19 cellular contexts compared by ENCODE assay signal in the genomic region with DNA sequence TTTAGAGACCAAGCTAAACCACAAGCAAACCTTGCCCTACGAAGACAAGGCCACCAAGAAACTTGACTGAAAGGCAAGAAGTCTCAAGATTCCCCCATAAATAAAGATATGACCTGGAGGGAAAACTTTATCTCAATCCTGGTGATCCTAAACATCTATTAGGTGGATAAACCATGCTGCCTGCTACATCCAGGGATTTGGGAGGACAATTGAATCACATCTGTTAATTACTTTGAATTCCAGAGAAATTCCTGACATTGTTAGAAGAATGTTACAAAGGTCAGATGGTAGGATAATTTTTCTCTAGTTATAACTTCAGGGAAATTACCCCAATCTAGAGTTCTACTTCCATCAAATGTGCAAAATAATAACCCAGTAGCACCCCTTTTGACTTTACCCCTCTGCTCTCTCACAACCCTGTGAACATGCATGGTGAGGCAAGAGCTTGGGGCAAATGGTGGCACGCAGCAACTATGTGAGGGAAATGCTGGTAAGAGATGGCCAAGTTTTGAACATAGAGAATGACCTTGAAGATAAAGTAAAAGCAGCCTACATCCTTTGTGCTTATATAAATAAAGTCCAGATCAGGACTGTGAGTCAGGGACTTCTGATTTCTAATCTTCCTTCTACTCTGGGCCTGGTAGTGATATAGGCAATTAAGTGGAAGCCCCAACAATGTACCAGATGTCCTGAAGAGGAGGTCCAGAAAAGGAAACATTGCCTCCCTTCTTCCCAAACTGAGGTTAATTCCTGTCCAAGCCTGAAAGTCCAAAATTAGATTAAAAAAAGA. TPM values are rescaled to one million over a fixed set of nuclear protein-coding genes. Genes with fewer than 3 reads are reported as not detected.
DNase-seq lines count a peak whose midpoint lies in the region; ATAC-seq, FAIRE-seq and TF ChIP-seq lines count a peak whose summit lies in the region.
"Had no signal": no experiment of that assay in that cellular context is flagged by ENCODE, and none has a peak within 500 bp of the region (broad histone marks: within the 10 kb centered on the region; RNA-seq: fewer than 3 reads in every experiment).

No MANE protein-coding gene starts in this region.

- no peaks in the 10 kb centered on the region for H4K20me1 ChIP-seq in H1 (replicated peaks in 1 of 2; ENCODE audit: control insufficient read depth in 1 of 2, insufficient read depth in 2 of 2, low read length in 2 of 2)

- intact Hi-C loops in heart right ventricle (cut with DNase I) (loop anchor here in 1 of 10 donors (2.0 to 10.0 kb wide), 2 partner anchors 56 to 418 kb away; a partner anchor contains a TSS), cardiac septum (cut with DNase I) (no loop called here)

- TF ChIP-seq RAD21 in H1 (IDR thresholded peaks at IDR 0.05 in 1 of 2, conservative IDR thresholded peaks at IDR 0.05 in 1 of 2; ENCODE audit: low read depth in 2 of 2, low read length in 2 of 2) = no peak

- no peak overlapping the region for H2BK120ac ChIP-seq in H1 (replicated peaks; ENCODE audit: low read depth, low read length)

- no peaks in the 10 kb centered on the region for H3K9me3 Mint-ChIP-seq in T-cell

- no peak overlapping the region for H2AFZ ChIP-seq in H1 (ENCODE audit: low read length)
- H2AFZ ChIP-seq: GM23248 had no signal

- no peak overlapping the region for H2AK5ac ChIP-seq in H1 (ENCODE audit: low read depth, low read length)

- H4K5ac ChIP-seq in H1 (ENCODE audit: insufficient read length, low read depth, low read length) = no peak overlapping the region

- H3K18ac ChIP-seq in H1 (ENCODE audit: extremely low read depth, low read length) = no peak overlapping the region

- H3K9me3 ChIP-seq in heart right ventricle (no peaks in the 10 kb centered on the region), H1 (ENCODE audit: insufficient read depth in 2 of 2, low read depth in 1 of 2, low read length in 1 of 2) (no peaks in the 10 kb centered on the region)

- H3K79me1 ChIP-seq in H1 (ENCODE audit: low read depth, low read length) = no peaks in the 10 kb centered on the region

- H3K9ac ChIP-seq in H1 (replicated peaks in 1 of 4; ENCODE audit: extremely low read depth in 1 of 4, low read depth in 3 of 4, low read length in 3 of 4) = no peak overlapping the region
- H3K9ac ChIP-seq: GM23248 had no signal

- peak overlapping the region; percentile 88 to 93 for H3K27ac Mint-ChIP-seq in T-cell

- no peak overlapping the region for H2BK5ac ChIP-seq in H1 (ENCODE audit: low read depth, low read length)

- DNase-seq in heart right ventricle (no peak), cardiac septum (ENCODE audit: low spot score) (no peak), T-cell (no peak), H1 (ENCODE audit: low read depth in 1 of 2, low spot score in 2 of 2) (no peak), left lobe of liver (ENCODE audit: low spot score) (no peak), COLO668 (lab: John Stamatoyannopoulos, UW; ENCODE audit: unreplicated experiment) (no peak), activated T-cell treated with anti-CD3 and anti-CD28 coated beads for 4 hours (no peak)
- DNase-seq: C1 segment of cervical spinal cord, DMS79 treated with DMSO at 0.1 percent for 48 hours, GM23248, KBM-7, NCI-H1092 treated with DMSO at 0.1 percent for 48 hours, NCI-H187, PC-3 had no signal

- no peak overlapping the region for H4K8ac ChIP-seq in H1 (ENCODE audit: extremely low read depth, insufficient read depth, low read length)

- H3K27ac ChIP-seq in heart right ventricle = peak overlapping the region in 8 of 10 donors; percentile 29 to 75 (median 54)
- no peak overlapping the region for H3K27ac ChIP-seq in H1 (ENCODE audit: low read depth, low read length)
- H3K27ac ChIP-seq: GM23248, HL-60, SK-N-MC had no signal

- POLR2A ChIA-PET in T-cell (lab: Charles Lee) (interaction anchor here in 1 of 2 donors (0.7 to 1.1 kb wide), 4 partner anchors 31 to 62 kb away, joined by 3 to 6 read pairs (median 3); no protein-coding TSS in a partner anchor), H1 (lab: Charles Lee; ENCODE audit: partially characterized antibody) (no interaction called here)

- H3K4me2 ChIP-seq in H1 (ENCODE audit: insufficient read depth in 1 of 2, low read depth in 2 of 2, low read length in 2 of 2) = no peak overlapping the region

- no peaks in the 10 kb centered on the region for H3K36me3 ChIP-seq in heart right ventricle
- no peaks in the 10 kb centered on the region for H3K36me3 ChIP-seq in H1 (ENCODE audit: control insufficient read depth in 2 of 4, insufficient read depth in 4 of 4, low read length in 3 of 4)

- no peak for TF ChIP-seq CTCF in heart right ventricle (IDR thresholded peaks at IDR 0.05)
- TF ChIP-seq CTCF in H1 (IDR thresholded peaks at IDR 0.05; ENCODE audit: control extremely low read depth in 1 of 3, insufficient read depth in 1 of 3, low read depth in 1 of 3, low read length in 3 of 3) = no peak

- no peak overlapping the region for H2BK12ac ChIP-seq in H1 (ENCODE audit: low read depth, low read length)

- FAIRE-seq in H1 (lab: Jason Lieb, UNC) = no peak
- FAIRE-seq: A204.1, D721Med had no signal

- peaks cover 37 to 49% (median 41%) of the 10 kb centered on the region in 3 donors for H3K4me1 Mint-ChIP-seq in T-cell

- H3K4me1 ChIP-seq in heart right ventricle = peaks cover 0 to 19% (median 0%) of the 10 kb centered on the region in 9 donors
- H3K4me1 ChIP-seq in H1 (replicated peaks in 1 of 4; ENCODE audit: control insufficient read depth in 3 of 4, insufficient read depth in 4 of 4, low read length in 3 of 4) = no peaks in the 10 kb centered on the region

- no peak overlapping the region for H4K91ac ChIP-seq in H1 (replicated peaks; ENCODE audit: insufficient read length, low read length)

- no peaks in the 10 kb centered on the region for H3K36me3 Mint-ChIP-seq in T-cell

- no peak overlapping the region for H3K4ac ChIP-seq in H1 (replicated peaks; ENCODE audit: insufficient read length, low read depth, low read length)

- peak overlapping the region in 1 of 3 donors; percentile 43 for H3K4me3 Mint-ChIP-seq in T-cell

- no peak overlapping the region for H3K14ac ChIP-seq in H1 (ENCODE audit: insufficient read length)

- 49 to 63% methylated on average over 2 of the region's 2 CpGs for WGBS in heart right ventricle, 2 donors
- 84% methylated on average over 2 of the region's 2 CpGs; no CpG with 5 or more reads in 1 of the 2 experiments for WGBS in H1 (ENCODE audit: extremely low coverage in 1 of 2, insufficient coverage in 1 of 2, insufficient read length in 1 of 2, insufficient replicate concordance in 2 of 2, low coverage in 1 of 2, low lambda C conversion rate in 2 of 2, missing lambda C conversion rate in 1 of 2), 2 experiments

- H2BK20ac ChIP-seq in H1 (ENCODE audit: low read length) = no peak overlapping the region

- TF ChIP-seq EP300 in H1 (IDR thresholded peaks at IDR 0.05; ENCODE audit: borderline replicate concordance in 1 of 2, low read depth in 2 of 2, low read length in 2 of 2) = no peak

- no peak overlapping the region for H3K4me3 ChIP-seq in heart right ventricle
- H3K4me3 ChIP-seq in H1 (ENCODE audit: extremely low read depth in 1 of 4, insufficient read depth in 2 of 4, low read depth in 3 of 4, low read length in 4 of 4) = no peak overlapping the region
- H3K4me3 ChIP-seq: GM23248, SK-N-MC had no signal

- CTCF ChIA-PET in T-cell (lab: Charles Lee) (interaction anchor here in 1 of 2 donors (0.6 kb wide), 1 partner anchor 75 kb away, joined by 10 read pairs; no protein-coding TSS in a partner anchor), H1 (lab: Charles Lee; ENCODE audit: partially characterized antibody) (no interaction called here)

- no peak overlapping the region for H3K56ac ChIP-seq in H1 (replicated peaks; ENCODE audit: insufficient read length, low read depth, low read length)

- H3K79me2 ChIP-seq in H1 (ENCODE audit: control insufficient read depth in 1 of 2, insufficient read depth in 2 of 2, low read length in 2 of 2) = no peaks in the 10 kb centered on the region

- peak in 4 of 8 donors; percentile 46 to 74 (median 55) for ATAC-seq in heart right ventricle
- no peak for ATAC-seq in T-cell (replicated peaks in 1 of 4)
- no peak for ATAC-seq in HG02798 (IDR thresholded peaks at IDR 0.05; ENCODE audit: poor library complexity, unreplicated experiment)
- ATAC-seq in left lobe of liver = no peak
- ATAC-seq: PC-3 had no signal

- no peak for TF ChIP-seq POLR2A in H1 (IDR thresholded peaks at IDR 0.05; ENCODE audit: control extremely low read depth in 1 of 2, low read depth in 2 of 2, low read length in 2 of 2)

- H3K23me2 ChIP-seq in H1 (ENCODE audit: low read depth, low read length) = no peaks in the 10 kb centered on the region

- H3K27me3 ChIP-seq in heart right ventricle (no peaks in the 10 kb centered on the region), H1 (replicated peaks in 1 of 4; ENCODE audit: control insufficient read depth in 3 of 4, extremely low read depth in 1 of 4, insufficient read depth in 3 of 4, low read length in 3 of 4) (no peaks in the 10 kb centered on the region)

- H3K23ac ChIP-seq in H1 (ENCODE audit: insufficient read length) = no peak overlapping the region

- no peak overlapping the region for H2BK15ac ChIP-seq in H1 (ENCODE audit: low read length)

- no peaks in the 10 kb centered on the region for H3K27me3 Mint-ChIP-seq in T-cell

TF ChIP-seq in H1, 55 proteins besides CTCF, POLR2A, EP300 and RAD21:
- no peak for TF ChIP-seq CBX5 (IDR thresholded peaks at IDR 0.05; ENCODE audit: low read depth, low read length)
- TF ChIP-seq TEAD4 (IDR thresholded peaks at IDR 0.05; ENCODE audit: low read depth, low read length) = peak; percentile 27; the same call in 1 of the 2 replicates
- TF ChIP-seq PHF8 (conservative IDR thresholded peaks at IDR 0.05; ENCODE audit: low read depth, low read length) = no peak

RNA-seq across cellular contexts. Expression of a gene that starts 57.1 kb away (rescaled TPM):
- 10 to 100 TPM in 3 of 10 donors, 1 to 10 TPM in 7; 2.0 to 20.3 (median 7.7) TPM for total RNA-seq in heart right ventricle
- 1 to 10 TPM; 2.6 to 3.0 TPM for polyA plus RNA-seq in heart right ventricle
- total RNA-seq in cardiac septum = 6.1 TPM
- 100 to 1,000 TPM in 2 of 5 donors, 10 to 100 TPM in 3; 51.3 to 421 (median 57.3) TPM for total RNA-seq in T-cell
- 0.76 and 1.9 TPM in 2 replicates for total RNA-seq in H1 (2021; fragmentation: NEBNext Ultra II Directional; extraction: Animal tissue kit (Norgen Biotek cat#: 25700))
- polyA plus RNA-seq in H1 (2011; rRNA removed) = 1.2 and 2.7 TPM in 2 replicates
- 0.54 TPM for polyA plus RNA-seq in H1 (2011; cell fraction: cytosol; rRNA removed)
- 1.9 TPM for polyA plus RNA-seq in H1 (2011; cell fraction: nucleus; rRNA removed)
- 0.46 to 0.70 TPM (median 0.65 TPM) in 4 replicates for polyA plus RNA-seq in H1 (2012, experiment 1 of 2)
- 0.18 TPM for polyA plus RNA-seq in H1 (2012, experiment 2 of 2)
- polyA plus RNA-seq in H1 (2013, experiment 1 of 2) = 1.9 TPM
- polyA plus RNA-seq in H1 (2013, experiment 2 of 2) = 1.8 TPM
- 1.6 and 1.7 TPM in 2 replicates for polyA minus RNA-seq in H1 (2011; rRNA and poly(A)+ RNA removed)
- polyA minus RNA-seq in H1 (2011; cell fraction: cytosol; rRNA and poly(A)+ RNA removed) = 3.2 TPM
- polyA minus RNA-seq in H1 (2011; cell fraction: nucleus; rRNA and poly(A)+ RNA removed) = 8.2 TPM
- total RNA-seq in left lobe of liver = 0.96 TPM
- total RNA-seq: GM23248 had no signal
